ENCODE assay signal across 8 cellular contexts in the genomic region with DNA sequence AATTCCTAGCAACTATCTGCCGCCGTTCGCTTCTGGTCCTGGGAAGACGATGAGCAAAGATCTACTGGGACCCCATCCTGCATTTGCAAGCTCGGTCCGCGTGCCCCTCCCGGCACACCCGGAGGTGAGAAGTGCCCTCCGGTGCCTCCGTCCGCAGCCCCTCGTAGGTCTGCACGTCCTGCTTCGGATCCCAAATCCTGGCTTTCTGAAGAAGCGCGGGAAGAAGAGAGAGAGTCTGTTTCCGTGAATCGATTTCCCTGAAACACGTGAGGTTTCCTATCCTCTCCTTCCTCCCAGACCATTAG. TPM values are rescaled to one million over a fixed set of nuclear protein-coding genes. Genes with fewer than 3 reads are reported as not detected.
DNase-seq lines count a peak whose midpoint lies in the region; ATAC-seq and TF ChIP-seq lines count a peak whose summit lies in the region.

No MANE protein-coding gene starts in this region.

- H4K20me1 ChIP-seq in PC-3 (ENCODE audit: low read length) = no peaks in the 10 kb centered on the region
- H4K20me1 ChIP-seq in Karpas-422 (ENCODE audit: insufficient read depth, low read depth, low read length) = no peaks in the 10 kb centered on the region

- H3K9ac ChIP-seq in PC-3 (ENCODE audit: low read length) (peak overlapping the region; percentile 45), Karpas-422 (ENCODE audit: low read length) (no peak overlapping the region)

- H3K4me3 Mint-ChIP-seq in CD14-positive monocyte = peak overlapping the region; percentile 96 to 100
- peak overlapping the region; percentile 92 for H3K4me3 Mint-ChIP-seq in osteocyte (ENCODE audit: unreplicated experiment)

- no peaks in the 10 kb centered on the region for H3K27me3 ChIP-seq in PC-3 (ENCODE audit: low read length)
- no peaks in the 10 kb centered on the region for H3K27me3 ChIP-seq in esophagus (ENCODE audit: control insufficient read depth in 1 of 2, insufficient read depth in 2 of 2, low read length in 2 of 2)
- H3K27me3 ChIP-seq in Karpas-422 (ENCODE audit: low read length) = no peaks in the 10 kb centered on the region

- H2AFZ ChIP-seq in PC-3 (ENCODE audit: low read length) (peak overlapping the region; percentile 97), Karpas-422 (ENCODE audit: low read length) (no peak overlapping the region)

- no peak overlapping the region for H3K27ac ChIP-seq in PC-3 (ENCODE audit: low read length)
- no peak overlapping the region for H3K27ac ChIP-seq in esophagus (ENCODE audit: low read depth in 2 of 2, low read length in 1 of 2)
- no peak overlapping the region for H3K27ac ChIP-seq in Karpas-422 (ENCODE audit: low read length)

- no peak for TF ChIP-seq CTCF in CD14-positive monocyte (IDR thresholded peaks at IDR 0.05)
- no peak for TF ChIP-seq CTCF in PC-3 (conservative IDR thresholded peaks at IDR 0.05; ENCODE audit: low read depth, low read length)
- no peak for TF ChIP-seq CTCF in osteocyte (IDR thresholded peaks at IDR 0.05)

- no peaks in the 10 kb centered on the region for H3K79me2 ChIP-seq in PC-3 (ENCODE audit: low read length)
- no peaks in the 10 kb centered on the region for H3K79me2 ChIP-seq in Karpas-422 (ENCODE audit: low read length)

- no peaks in the 10 kb centered on the region for H3K9me2 ChIP-seq in PC-3 (replicated peaks; ENCODE audit: low read length)
- H3K9me2 ChIP-seq in Karpas-422 (replicated peaks; ENCODE audit: insufficient read depth, low read length) = no peaks in the 10 kb centered on the region

- H3K9me3 Mint-ChIP-seq in CD14-positive monocyte (peaks cover 0 to 23% (median 15%) of the 10 kb centered on the region in 7 donors), osteocyte (ENCODE audit: unreplicated experiment) (no peaks in the 10 kb centered on the region)

- ATAC-seq in PC-3 = no peak

- intact Hi-C loops in CD14-positive monocyte (cut with micrococcal nuclease) = loop anchor here in 1 of 2 donors (10.0 kb wide), 2 partner anchors 799 to 839 kb away; a partner anchor contains a TSS
- intact Hi-C loops in PC-3 (cut with micrococcal nuclease) = loop anchor here (1.0 to 5.0 kb wide), 9 partner anchors 175 to 976 kb away; no protein-coding TSS in a partner anchor

- DNase-seq in CD14-positive monocyte (ENCODE audit: low spot score) = no peak
- DNase-seq in PC-3 = no peak
- no peak for DNase-seq in osteocyte (ENCODE audit: extremely low spot score, unreplicated experiment)
- DNase-seq in iPS-NIHi7 (ENCODE audit: extremely low spot score) = no peak
- no peak for DNase-seq in GDM1 (lab: John Stamatoyannopoulos, UW)
- DNase-seq in NCI-H524 treated with DMSO at 0.1 percent for 48 hours (lab: John Stamatoyannopoulos, UW) = no peak
- no peak for DNase-seq in Karpas-422

- BruUV-seq in PC-3 (replicated peaks; lab: Mats Ljungman, UMichigan) = TSS peak; percentile 25

- H3K27me3 Mint-ChIP-seq in CD14-positive monocyte (ENCODE audit: low read depth in 3 of 3) (peaks cover 86 to 96% (median 87%) of the 10 kb centered on the region in 3 donors), osteocyte (ENCODE audit: unreplicated experiment) (peaks cover 16% of the 10 kb centered on the region)

- H3K36me3 Mint-ChIP-seq in CD14-positive monocyte = peaks cover 9 to 14% of the 10 kb centered on the region in 2 donors
- H3K36me3 Mint-ChIP-seq in osteocyte (ENCODE audit: unreplicated experiment) = no peaks in the 10 kb centered on the region

- H3K4me3 ChIP-seq in PC-3 (ENCODE audit: low read length) = peak overlapping the region; percentile 89
- H3K4me3 ChIP-seq in esophagus (ENCODE audit: low read depth in 1 of 2, low read length in 2 of 2) = peak overlapping the region; percentile 19 to 72
- H3K4me3 ChIP-seq in Karpas-422 (ENCODE audit: low read length) = no peak overlapping the region

- H3K4me1 Mint-ChIP-seq in CD14-positive monocyte (peaks cover 31% of the 10 kb centered on the region), osteocyte (ENCODE audit: unreplicated experiment) (peaks cover 15% of the 10 kb centered on the region)

- 2 to 6% methylated on average over 20 of the region's 20 CpGs for WGBS in esophagus, 2 donors

- H3K9me3 ChIP-seq in PC-3 (ENCODE audit: low read length) (no peaks in the 10 kb centered on the region), esophagus (ENCODE audit: control insufficient read depth in 2 of 2, insufficient read depth in 1 of 2, low read depth in 1 of 2, low read length in 1 of 2) (no peaks in the 10 kb centered on the region), Karpas-422 (ENCODE audit: low read length) (no peaks in the 10 kb centered on the region)

- H3K4me2 ChIP-seq in PC-3 (ENCODE audit: low read length) (peak overlapping the region; percentile 90), Karpas-422 (ENCODE audit: low read depth, low read length, poor library complexity, severe bottlenecking) (no peak overlapping the region)

- CTCF ChIA-PET in PC-3 (lab: Charles Lee) = interaction anchor here (0.7 kb wide), 1 partner anchor 201 kb away, joined by 3 read pairs; no protein-coding TSS in a partner anchor

- no peaks in the 10 kb centered on the region for H3F3A ChIP-seq in PC-3 (ENCODE audit: low read length, unreplicated experiment)

- H3K4me1 ChIP-seq in PC-3 (ENCODE audit: insufficient read depth, low read length) (peaks cover 23% of the 10 kb centered on the region), esophagus (ENCODE audit: control insufficient read depth in 2 of 2, insufficient read depth in 2 of 2, low read length in 1 of 2) (peaks cover 3 to 7% of the 10 kb centered on the region in 2 donors), Karpas-422 (ENCODE audit: low read length) (peaks cover 10% of the 10 kb centered on the region)

- no peaks in the 10 kb centered on the region for H3K36me3 ChIP-seq in PC-3 (ENCODE audit: low read depth, low read length)
- no peaks in the 10 kb centered on the region for H3K36me3 ChIP-seq in esophagus (ENCODE audit: control insufficient read depth in 2 of 2, insufficient read depth in 2 of 2, low read length in 1 of 2)
- no peaks in the 10 kb centered on the region for H3K36me3 ChIP-seq in Karpas-422 (ENCODE audit: insufficient read depth, low read length)

- H3K27ac Mint-ChIP-seq in CD14-positive monocyte = no peak overlapping the region
- peak overlapping the region; percentile 46 for H3K27ac Mint-ChIP-seq in osteocyte (ENCODE audit: unreplicated experiment)

- POLR2A ChIA-PET in PC-3 (lab: Charles Lee; ENCODE audit: unreplicated experiment) = no interaction called here

RNA-seq across cellular contexts. Expression of a gene that starts 5.0 kb away (rescaled TPM):
- polyA plus RNA-seq in CD14-positive monocyte = not detected
- total RNA-seq in PC-3 (2014; rRNA removed) = 30.6 and 33.5 TPM in 2 replicates
- 1 to 10 TPM; 1.1 to 1.7 TPM for polyA plus RNA-seq in esophagus
- total RNA-seq in osteocyte = 5.8 and 6.1 TPM in 2 replicates
- not detected in 2 replicates for total RNA-seq in Karpas-422 (2014; rRNA removed; shearing (Covaris generic); ENCODE audit: low replicate concordance)
